1 cellular context compared by ENCODE assay signal in the genomic region with DNA sequence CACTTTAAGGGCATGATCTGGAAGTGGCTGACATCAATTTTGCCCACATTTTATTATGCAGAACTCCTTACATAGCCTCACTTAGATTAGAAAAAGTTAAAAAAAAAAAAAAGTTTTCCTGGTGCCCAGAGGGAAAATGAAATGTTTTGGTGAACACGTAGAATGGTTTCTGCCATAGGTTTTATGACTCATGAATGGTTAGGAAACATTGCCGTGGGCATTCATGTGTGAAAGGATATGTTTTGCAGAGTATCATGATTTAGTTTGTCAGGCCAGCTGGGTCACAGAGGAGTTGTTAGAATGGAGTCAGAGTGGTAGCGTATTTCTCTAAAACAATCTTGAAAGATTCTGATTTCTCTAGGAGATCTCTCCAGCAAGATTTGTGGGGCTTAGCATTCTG.
TF ChIP-seq lines count a peak whose summit lies in the region.

No MANE protein-coding gene starts in this region.

TF ChIP-seq in GM23338, 12 proteins besides CTCF, POLR2A, EP300 and RAD21:
- no peak for TF ChIP-seq REST (IDR thresholded peaks at IDR 0.05; ENCODE audit: unreplicated experiment)
- no peak for TF ChIP-seq JUNB (IDR thresholded peaks at IDR 0.05; ENCODE audit: unreplicated experiment)
- no peak for TF ChIP-seq EZH2phosphoT487 (IDR thresholded peaks at IDR 0.05; ENCODE audit: unreplicated experiment)
- TF ChIP-seq ETS1 (IDR thresholded peaks at IDR 0.05) = no peak
- TF ChIP-seq EZH2 (IDR thresholded peaks at IDR 0.05; ENCODE audit: low read depth, unreplicated experiment) = no peak
- no peak for TF ChIP-seq STAT1 (IDR thresholded peaks at IDR 0.05; ENCODE audit: unreplicated experiment)
- TF ChIP-seq NANOG (IDR thresholded peaks at IDR 0.05; ENCODE audit: borderline replicate concordance) = no peak
- TF ChIP-seq CREB1 (CRISPR knock-in tag; IDR thresholded peaks at IDR 0.05; ENCODE audit: low read depth) = no peak
- TF ChIP-seq ZNF114 (CRISPR knock-in tag; IDR thresholded peaks at IDR 0.05) = no peak
- TF ChIP-seq POLR2AphosphoS5 (IDR thresholded peaks at IDR 0.05; ENCODE audit: low read depth) = no peak
TF ChIP-seq in GM23338: peak in this region for 0.
